Comparison of ENCODE assay signal across 1 cellular context in the genomic region with DNA sequence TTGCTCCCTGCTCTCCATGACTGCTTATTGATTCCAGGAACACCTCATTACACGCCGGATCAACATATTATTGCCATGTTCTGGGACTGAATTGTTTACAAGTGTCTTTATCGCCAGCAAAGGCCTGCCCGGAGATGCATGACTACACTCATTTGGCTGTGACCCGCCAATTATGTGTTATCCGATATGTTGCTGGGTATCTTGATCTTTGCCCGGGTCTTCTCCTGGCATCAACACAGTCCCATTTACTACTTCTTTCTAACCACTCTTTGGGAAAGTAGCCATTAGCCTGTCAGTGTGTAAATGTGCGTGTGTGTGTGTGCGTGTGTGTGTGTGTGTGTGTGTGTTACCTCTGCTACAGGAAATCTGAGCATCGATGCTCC.
TF ChIP-seq lines count a peak whose summit lies in the region.

No MANE protein-coding gene starts in this region.

TF ChIP-seq in HEK293, 187 proteins besides CTCF, POLR2A, EP300 and RAD21 (continued from another document):
- TF ChIP-seq ZBTB20 (tag by site-specific recombination; IDR thresholded peaks at IDR 0.05) (peak; percentile 41; the same call in 1 of the 2 replicates), ZNF596 (tag by site-specific recombination; IDR thresholded peaks at IDR 0.05) (no peak), ZNF16 (tag by site-specific recombination; IDR thresholded peaks at IDR 0.05; ENCODE audit: low read depth) (no peak), HOXC10 (CRISPR knock-in tag; IDR thresholded peaks at IDR 0.05) (no peak), GLI2 (tag by site-specific recombination; IDR thresholded peaks at IDR 0.05; ENCODE audit: borderline replicate concordance, low read depth) (no peak), ZNF658 (tag by site-specific recombination; IDR thresholded peaks at IDR 0.05) (no peak), ZNF157 (tag by site-specific recombination; IDR thresholded peaks at IDR 0.05) (no peak), TRIM28 (IDR thresholded peaks at IDR 0.05; ENCODE audit: borderline replicate concordance, low read length) (no peak), GLIS1 (tag by site-specific recombination; IDR thresholded peaks at IDR 0.05) (no peak), ZNF175 (tag by site-specific recombination; IDR thresholded peaks at IDR 0.05) (no peak), ZIC2 (tag by site-specific recombination; IDR thresholded peaks at IDR 0.05) (no peak), ZNF311 (tag by site-specific recombination; IDR thresholded peaks at IDR 0.05; ENCODE audit: borderline replicate concordance) (no peak), ZNF354C (tag by site-specific recombination; IDR thresholded peaks at IDR 0.05; ENCODE audit: borderline replicate concordance, low read depth) (no peak), ZNF324 (tag by site-specific recombination; IDR thresholded peaks at IDR 0.05) (no peak), ZNF114 (tag by site-specific recombination; IDR thresholded peaks at IDR 0.05) (no peak), ZNF571 (tag by site-specific recombination; IDR thresholded peaks at IDR 0.05) (no peak), KLF9 (tag by site-specific recombination; IDR thresholded peaks at IDR 0.05; ENCODE audit: low read depth) (0 out of 2 replicates have a peak, but pooled peaks have one; percentile 11), GFI1B (tag by site-specific recombination; IDR thresholded peaks at IDR 0.05) (no peak), ZNF266 (tag by site-specific recombination; IDR thresholded peaks at IDR 0.05; ENCODE audit: low read depth) (no peak)
- TF ChIP-seq, protein P1, sequence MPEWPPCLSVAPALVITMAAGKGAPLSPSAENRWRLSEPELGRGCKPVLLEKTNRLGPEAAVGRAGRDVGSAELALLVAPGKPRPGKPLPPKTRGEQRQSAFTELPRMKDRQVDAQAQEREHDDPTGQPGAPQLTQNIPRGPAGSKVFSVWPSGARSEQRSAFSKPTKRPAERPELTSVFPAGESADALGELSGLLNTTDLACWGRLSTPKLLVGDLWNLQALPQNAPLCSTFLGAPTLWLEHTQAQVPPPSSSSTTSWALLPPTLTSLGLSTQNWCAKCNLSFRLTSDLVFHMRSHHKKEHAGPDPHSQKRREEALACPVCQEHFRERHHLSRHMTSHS (tag by site-specific recombination; IDR thresholded peaks at IDR 0.05): no peak
- TF ChIP-seq, protein P2, sequence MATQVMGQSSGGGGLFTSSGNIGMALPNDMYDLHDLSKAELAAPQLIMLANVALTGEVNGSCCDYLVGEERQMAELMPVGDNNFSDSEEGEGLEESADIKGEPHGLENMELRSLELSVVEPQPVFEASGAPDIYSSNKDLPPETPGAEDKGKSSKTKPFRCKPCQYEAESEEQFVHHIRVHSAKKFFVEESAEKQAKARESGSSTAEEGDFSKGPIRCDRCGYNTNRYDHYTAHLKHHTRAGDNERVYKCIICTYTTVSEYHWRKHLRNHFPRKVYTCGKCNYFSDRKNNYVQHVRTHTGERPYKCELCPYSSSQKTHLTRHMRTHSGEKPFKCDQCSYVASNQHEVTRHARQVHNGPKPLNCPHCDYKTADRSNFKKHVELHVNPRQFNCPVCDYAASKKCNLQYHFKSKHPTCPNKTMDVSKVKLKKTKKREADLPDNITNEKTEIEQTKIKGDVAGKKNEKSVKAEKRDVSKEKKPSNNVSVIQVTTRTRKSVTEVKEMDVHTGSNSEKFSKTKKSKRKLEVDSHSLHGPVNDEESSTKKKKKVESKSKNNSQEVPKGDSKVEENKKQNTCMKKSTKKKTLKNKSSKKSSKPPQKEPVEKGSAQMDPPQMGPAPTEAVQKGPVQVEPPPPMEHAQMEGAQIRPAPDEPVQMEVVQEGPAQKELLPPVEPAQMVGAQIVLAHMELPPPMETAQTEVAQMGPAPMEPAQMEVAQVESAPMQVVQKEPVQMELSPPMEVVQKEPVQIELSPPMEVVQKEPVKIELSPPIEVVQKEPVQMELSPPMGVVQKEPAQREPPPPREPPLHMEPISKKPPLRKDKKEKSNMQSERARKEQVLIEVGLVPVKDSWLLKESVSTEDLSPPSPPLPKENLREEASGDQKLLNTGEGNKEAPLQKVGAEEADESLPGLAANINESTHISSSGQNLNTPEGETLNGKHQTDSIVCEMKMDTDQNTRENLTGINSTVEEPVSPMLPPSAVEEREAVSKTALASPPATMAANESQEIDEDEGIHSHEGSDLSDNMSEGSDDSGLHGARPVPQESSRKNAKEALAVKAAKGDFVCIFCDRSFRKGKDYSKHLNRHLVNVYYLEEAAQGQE (tag by site-specific recombination; IDR thresholded peaks at IDR 0.05): no peak
- TF ChIP-seq, protein P3, sequence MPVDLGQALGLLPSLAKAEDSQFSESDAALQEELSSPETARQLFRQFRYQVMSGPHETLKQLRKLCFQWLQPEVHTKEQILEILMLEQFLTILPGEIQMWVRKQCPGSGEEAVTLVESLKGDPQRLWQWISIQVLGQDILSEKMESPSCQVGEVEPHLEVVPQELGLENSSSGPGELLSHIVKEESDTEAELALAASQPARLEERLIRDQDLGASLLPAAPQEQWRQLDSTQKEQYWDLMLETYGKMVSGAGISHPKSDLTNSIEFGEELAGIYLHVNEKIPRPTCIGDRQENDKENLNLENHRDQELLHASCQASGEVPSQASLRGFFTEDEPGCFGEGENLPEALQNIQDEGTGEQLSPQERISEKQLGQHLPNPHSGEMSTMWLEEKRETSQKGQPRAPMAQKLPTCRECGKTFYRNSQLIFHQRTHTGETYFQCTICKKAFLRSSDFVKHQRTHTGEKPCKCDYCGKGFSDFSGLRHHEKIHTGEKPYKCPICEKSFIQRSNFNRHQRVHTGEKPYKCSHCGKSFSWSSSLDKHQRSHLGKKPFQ (tag by site-specific recombination; IDR thresholded peaks at IDR 0.05): no peak
- TF ChIP-seq, protein P4, sequence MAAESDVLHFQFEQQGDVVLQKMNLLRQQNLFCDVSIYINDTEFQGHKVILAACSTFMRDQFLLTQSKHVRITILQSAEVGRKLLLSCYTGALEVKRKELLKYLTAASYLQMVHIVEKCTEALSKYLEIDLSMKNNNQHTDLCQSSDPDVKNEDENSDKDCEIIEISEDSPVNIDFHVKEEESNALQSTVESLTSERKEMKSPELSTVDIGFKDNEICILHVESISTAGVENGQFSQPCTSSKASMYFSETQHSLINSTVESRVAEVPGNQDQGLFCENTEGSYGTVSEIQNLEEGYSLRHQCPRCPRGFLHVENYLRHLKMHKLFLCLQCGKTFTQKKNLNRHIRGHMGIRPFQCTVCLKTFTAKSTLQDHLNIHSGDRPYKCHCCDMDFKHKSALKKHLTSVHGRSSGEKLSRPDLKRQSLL (tag by site-specific recombination; IDR thresholded peaks at IDR 0.05): no peak
- TF ChIP-seq, protein P5, sequence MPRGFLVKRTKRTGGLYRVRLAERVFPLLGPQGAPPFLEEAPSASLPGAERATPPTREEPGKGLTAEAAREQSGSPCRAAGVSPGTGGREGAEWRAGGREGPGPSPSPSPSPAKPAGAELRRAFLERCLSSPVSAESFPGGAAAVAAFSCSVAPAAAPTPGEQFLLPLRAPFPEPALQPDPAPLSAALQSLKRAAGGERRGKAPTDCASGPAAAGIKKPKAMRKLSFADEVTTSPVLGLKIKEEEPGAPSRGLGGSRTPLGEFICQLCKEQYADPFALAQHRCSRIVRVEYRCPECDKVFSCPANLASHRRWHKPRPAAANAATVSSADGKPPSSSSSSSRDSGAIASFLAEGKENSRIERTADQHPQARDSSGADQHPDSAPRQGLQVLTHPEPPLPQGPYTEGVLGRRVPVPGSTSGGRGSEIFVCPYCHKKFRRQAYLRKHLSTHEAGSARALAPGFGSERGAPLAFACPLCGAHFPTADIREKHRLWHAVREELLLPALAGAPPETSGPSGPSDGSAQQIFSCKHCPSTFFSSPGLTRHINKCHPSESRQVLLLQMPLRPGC (tag by site-specific recombination; IDR thresholded peaks at IDR 0.05): 0 out of 2 replicates have a peak, but pooled peaks have one; percentile 46
